31 cellular contexts compared by ENCODE assay signal in the genomic region with DNA sequence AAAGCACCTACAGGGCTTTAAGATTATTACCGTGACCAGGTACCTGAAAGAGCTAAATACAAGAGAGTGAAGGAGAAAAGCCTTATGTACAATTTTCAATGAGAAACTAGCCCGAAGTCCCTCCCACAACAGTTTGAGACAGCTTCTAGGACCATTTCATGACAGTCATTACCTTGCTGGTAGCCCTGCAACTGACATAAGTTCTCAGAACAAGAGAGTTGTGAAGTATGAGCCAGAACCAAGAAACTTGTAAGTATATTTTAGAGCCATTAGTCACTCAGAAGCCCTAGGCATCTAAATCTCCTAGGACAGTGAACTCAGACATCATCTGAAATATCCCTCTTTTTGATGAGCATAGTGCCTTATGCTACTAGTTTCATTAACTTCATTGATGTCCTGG.
"Had no signal": no experiment of that assay in that cellular context is flagged by ENCODE, and none has a peak within 500 bp of the region (broad histone marks: within the 10 kb centered on the region; RNA-seq: fewer than 3 reads in every experiment).

No MANE protein-coding gene starts in this region.

- H3K36me3 ChIP-seq: adrenal gland, brain microvascular endothelial cell, breast epithelium had no signal

- H3K27ac ChIP-seq: adrenal gland, body of pancreas, brain microvascular endothelial cell, breast epithelium, VCaP had no signal

- H3K9me3 ChIP-seq: adrenal gland, body of pancreas, breast epithelium had no signal

- H3K4me1 ChIP-seq: adrenal gland, body of pancreas, breast epithelium had no signal

- ATAC-seq: activated CD8-positive, alpha-beta T cell treated with anti-CD3 and anti-CD28 coated beads for 36 hours; activated naive CD4-positive, alpha-beta T cell treated with anti-CD3 and anti-CD28 coated beads, Interleukin-2, amount 50 U/mL, for 72 hours; activated T-cell treated with anti-CD3 and anti-CD28 coated beads, Interleukin-2, amount 50 U/mL, for 4 hours; activated T-cell treated with anti-CD3 and anti-CD28 coated beads, Interleukin-2, amount 50 U/mL, for 72 hours; activated T-helper 17 cell treated with anti-CD3 and anti-CD28 coated beads, Interleukin-2, amount 50 U/mL, for 72 hours; body of pancreas had no signal

- DNase-seq: activated B cell treated with CpG ODN at 0.5 μM for 24 hours; activated CD4-positive, alpha-beta memory T cell treated with anti-CD3 and anti-CD28 coated beads for 36 hours; activated CD4-positive, alpha-beta T cell treated with anti-CD3 and anti-CD28 coated beads for 4 hours; activated CD4-positive, alpha-beta T cell treated with anti-CD3 and anti-CD28 coated beads, Interleukin-2, amount 10 ng/mL, durations not matched to agents 24 days and 14 days; activated CD4-positive, alpha-beta T cell treated with anti-CD3 and anti-CD28 coated beads, Interleukin-2, amount 50 U/mL, for 1 hour; activated CD4-positive, alpha-beta T cell treated with anti-CD3 and anti-CD28 coated beads, Interleukin-2, amount 50 U/mL, for 4 hours; activated CD4-positive, CD25-positive, alpha-beta regulatory T cell treated with anti-CD3 and anti-CD28 coated beads, Interleukin-2, amount 50 U/mL, for 72 hours; activated CD8-positive, alpha-beta memory T cell treated with anti-CD3 and anti-CD28 coated beads, Interleukin-2, amount 50 U/mL, for 4 hours; activated CD8-positive, alpha-beta T cell treated with anti-CD3 and anti-CD28 coated beads for 36 hours; activated effector memory CD4-positive, alpha-beta T cell treated with anti-CD3 and anti-CD28 coated beads, Interleukin-2, amount 50 U/mL, for 16 hours; activated gamma-delta T cell treated with Interleukin-2 at 50 U/mL for 16 hours; activated naive CD4-positive, alpha-beta T cell; activated naive CD4-positive, alpha-beta T cell treated with anti-CD3 and anti-CD28 coated beads for 36 hours; activated naive CD4-positive, alpha-beta T cell treated with anti-CD3 and anti-CD28 coated beads, Interleukin-2, amount 50 U/mL, for 16 hours; activated naive CD8-positive, alpha-beta T cell treated with anti-CD3 and anti-CD28 coated beads for 36 hours; activated T-cell treated with anti-CD3 and anti-CD28 coated beads for 4 hours; activated T-cell treated with anti-CD3 and anti-CD28 coated beads, Interleukin-2, amount 50 U/mL, for 1 hour; activated T-cell treated with anti-CD3 and anti-CD28 coated beads, Interleukin-2, amount 50 U/mL, for 4 hours; activated T-cell treated with anti-CD3 and anti-CD28 coated beads, Interleukin-2, amount 50 U/mL, for 72 hours; adrenal gland; amniotic stem cell; aorta; body of pancreas; brain microvascular endothelial cell; central memory CD4-positive, alpha-beta T cell; T-helper 2 cell; T-helper 9 cell had no signal

- H3K27me3 ChIP-seq: adrenal gland, body of pancreas, brain microvascular endothelial cell, breast epithelium had no signal

- H3K4me3 ChIP-seq: adrenal gland, body of pancreas, breast epithelium had no signal
